ENCODE assay signal across 14 cellular contexts in genomic region chr22:41776381-41776780, GRCh38. TPM values are rescaled to one million over a fixed set of nuclear protein-coding genes. Genes with fewer than 3 reads are reported as not detected.
A peak's percentile ranks its signal among the peaks of the same experiment; 100 is the strongest.
DNase-seq lines count a peak whose midpoint lies in the region; ATAC-seq and TF ChIP-seq lines count a peak whose summit lies in the region.
"Had no signal": no experiment of that assay in that cellular context is flagged by ENCODE, and none has a peak within 500 bp of the region (broad histone marks: within the 10 kb centered on the region; RNA-seq: fewer than 3 reads in every experiment).

No MANE protein-coding gene starts in this region.

- H3K4me2 ChIP-seq in neural progenitor cell: peak overlapping the region; percentile 1
- H3K4me2 ChIP-seq: BLaER1 had no signal

- H3F3A ChIP-seq in neural progenitor cell (ENCODE audit: low read depth): no peaks in the 10 kb centered on the region

- no peaks in the 10 kb centered on the region for H3K27me3 ChIP-seq in neural progenitor cell
- H3K27me3 ChIP-seq: BLaER1 had no signal

- H3K9me3 Mint-ChIP-seq in activated T-helper 17 cell treated with anti-CD3 and anti-CD28 coated beads, Interleukin-2, amount 50 U/mL, for 72 hours: no peaks in the 10 kb centered on the region
- no peaks in the 10 kb centered on the region for H3K9me3 Mint-ChIP-seq in neural progenitor cell
- H3K9me3 Mint-ChIP-seq: CD4-positive, CD25-positive, alpha-beta regulatory T cell; IgD-negative memory B cell had no signal

- H3K9ac ChIP-seq in neural progenitor cell: no peak overlapping the region
- H3K9ac ChIP-seq: BLaER1 had no signal

- no peak for ATAC-seq in Right ventricle myocardium inferior
- no peak for ATAC-seq in activated T-helper 17 cell treated with anti-CD3 and anti-CD28 coated beads, Interleukin-2, amount 50 U/mL, for 72 hours (replicated peaks)
- ATAC-seq in GM21576 (IDR thresholded peaks at IDR 0.05; ENCODE audit: unreplicated experiment): no peak
- ATAC-seq in HG03159 (IDR thresholded peaks at IDR 0.05; ENCODE audit: unreplicated experiment): no peak

- peak overlapping the region; percentile 73 for H2AFZ ChIP-seq in neural progenitor cell (replicated peaks)

- H3K4me3 ChIP-seq in neural progenitor cell: no peak overlapping the region
- H3K4me3 ChIP-seq: BLaER1 had no signal

- H3K9me3 ChIP-seq in neural progenitor cell (ENCODE audit: low read depth): no peaks in the 10 kb centered on the region
- H3K9me3 ChIP-seq: BLaER1 had no signal

- TF ChIP-seq CTCF in neural progenitor cell (IDR thresholded peaks at IDR 0.05) (no peak), RWPE1 (conservative IDR thresholded peaks at IDR 0.05; ENCODE audit: low read depth) (no peak)

- H3K79me2 ChIP-seq in neural progenitor cell (ENCODE audit: low read depth): no peaks in the 10 kb centered on the region

- intact Hi-C loops in cardiac septum (cut with DNase I) (no loop called here), Right ventricle myocardium inferior (cut with DNase I) (no loop called here)

- H3K4me3 Mint-ChIP-seq in activated T-helper 17 cell treated with anti-CD3 and anti-CD28 coated beads, Interleukin-2, amount 50 U/mL, for 72 hours: no peak overlapping the region
- no peak overlapping the region for H3K4me3 Mint-ChIP-seq in neural progenitor cell
- H3K4me3 Mint-ChIP-seq: CD4-positive, CD25-positive, alpha-beta regulatory T cell; IgD-negative memory B cell had no signal

- H3K27ac ChIP-seq in neural progenitor cell: no peak overlapping the region
- no peak overlapping the region for H3K27ac ChIP-seq in RWPE1
- H3K27ac ChIP-seq: 22Rv1, BLaER1 had no signal

- H3K27ac Mint-ChIP-seq in activated T-helper 17 cell treated with anti-CD3 and anti-CD28 coated beads, Interleukin-2, amount 50 U/mL, for 72 hours: peak overlapping the region; percentile 53
- no peak overlapping the region for H3K27ac Mint-ChIP-seq in neural progenitor cell
- H3K27ac Mint-ChIP-seq: CD4-positive, CD25-positive, alpha-beta regulatory T cell had no signal

- no peaks in the 10 kb centered on the region for H4K20me1 ChIP-seq in neural progenitor cell (ENCODE audit: low read depth)
- H4K20me1 ChIP-seq: BLaER1 had no signal

- H3K27me3 Mint-ChIP-seq in activated T-helper 17 cell treated with anti-CD3 and anti-CD28 coated beads, Interleukin-2, amount 50 U/mL, for 72 hours: no peaks in the 10 kb centered on the region
- H3K27me3 Mint-ChIP-seq in neural progenitor cell (ENCODE audit: insufficient read depth, low read depth): peaks cover 2% of the 10 kb centered on the region
- H3K27me3 Mint-ChIP-seq: CD4-positive, CD25-positive, alpha-beta regulatory T cell; IgD-negative memory B cell had no signal

- H3K36me3 ChIP-seq in neural progenitor cell: no peaks in the 10 kb centered on the region
- H3K36me3 ChIP-seq: BLaER1 had no signal

- H3K4me1 ChIP-seq in neural progenitor cell: peaks cover 6% of the 10 kb centered on the region

- DNase-seq in cardiac septum (ENCODE audit: low spot score): peak; percentile 24
- DNase-seq in Right ventricle myocardium inferior (ENCODE audit: missing footprints): no peak
- no peak for DNase-seq in neural progenitor cell (ENCODE audit: low spot score)
- DNase-seq in RWPE1 (ENCODE audit: low spot score): no peak
- no peak for DNase-seq in germinal center (ENCODE audit: low spot score)
- DNase-seq: CD4-positive, CD25-positive, alpha-beta regulatory T cell; DMS53; HCEC 1CT had no signal

- H3K4me1 Mint-ChIP-seq in activated T-helper 17 cell treated with anti-CD3 and anti-CD28 coated beads, Interleukin-2, amount 50 U/mL, for 72 hours: peaks cover 15% of the 10 kb centered on the region
- peaks cover 8% of the 10 kb centered on the region for H3K4me1 Mint-ChIP-seq in neural progenitor cell

- CTCF ChIA-PET in RWPE1 (lab: Yijun Ruan, JAX): interaction anchor here (0.7 kb wide), 1 partner anchor 79 kb away, joined by 3 read pairs; no protein-coding TSS in a partner anchor

- POLR2A ChIA-PET in RWPE1 (lab: Yijun Ruan, JAX; ENCODE audit: low non-redundant PET): interaction anchor here (0.6 kb wide), 1 partner anchor 127 kb away, joined by 3 read pairs; no protein-coding TSS in a partner anchor

- H3K36me3 Mint-ChIP-seq in activated T-helper 17 cell treated with anti-CD3 and anti-CD28 coated beads, Interleukin-2, amount 50 U/mL, for 72 hours (ENCODE audit: low read depth): no peaks in the 10 kb centered on the region
- no peaks in the 10 kb centered on the region for H3K36me3 Mint-ChIP-seq in neural progenitor cell
- H3K36me3 Mint-ChIP-seq: IgD-negative memory B cell had no signal

RNA-seq across cellular contexts. Expression of gene CCDC134, which starts 24.1 kb away (rescaled TPM):
- 2.9 TPM for total RNA-seq in cardiac septum
- 4.1 TPM for total RNA-seq in Right ventricle myocardium inferior
- 10 to 100 TPM; 21.6 to 22.3 TPM for total RNA-seq in activated T-helper 17 cell treated with anti-CD3 and anti-CD28 coated beads, Interleukin-2, amount 50 U/mL, for 72 hours
- total RNA-seq in neural progenitor cell (ENCODE audit: low replicate concordance): 8.8 and 19.7 TPM in 2 replicates

RNA-seq across cellular contexts. Expression of gene SREBF2, which starts 56.5 kb away (rescaled TPM):
- 105 TPM for total RNA-seq in cardiac septum
- 75.5 TPM for total RNA-seq in Right ventricle myocardium inferior
- total RNA-seq in activated T-helper 17 cell treated with anti-CD3 and anti-CD28 coated beads, Interleukin-2, amount 50 U/mL, for 72 hours: 100 to 1,000 TPM; 126 to 162 TPM
- total RNA-seq in neural progenitor cell (ENCODE audit: low replicate concordance): 64.0 and 145 TPM in 2 replicates
